17 cellular contexts compared by ENCODE assay signal in the genomic region with DNA sequence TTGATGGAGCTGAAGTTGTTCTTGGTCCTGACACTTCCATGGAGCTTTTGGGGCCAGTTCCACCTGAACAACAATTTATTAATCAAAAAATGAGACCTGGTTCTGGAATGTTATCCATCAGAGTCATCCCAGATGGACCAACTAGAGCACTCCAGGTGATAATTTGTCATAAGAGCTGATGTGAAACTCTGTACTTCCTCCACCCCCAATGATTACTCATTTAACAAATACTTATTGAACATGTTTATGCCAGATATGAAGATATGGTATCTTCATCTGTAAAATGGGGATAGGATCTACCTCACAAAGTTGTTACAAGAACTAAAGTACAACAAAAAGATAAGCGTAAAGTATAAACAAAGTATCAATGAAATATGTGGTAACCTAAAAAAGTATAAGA.
"Had no signal": no experiment of that assay in that cellular context is flagged by ENCODE, and none has a peak within 500 bp of the region (broad histone marks: within the 10 kb centered on the region; RNA-seq: fewer than 3 reads in every experiment).

No MANE protein-coding gene starts in this region.

- H3K27me3 Mint-ChIP-seq: dendritic cell treated with granulocyte-macrophage colony-stimulating factor and Interleukin-4, amounts not matched to agents 40 ng/mL and 50 ng/mL, for 4 days; naive thymus-derived CD8-positive, alpha-beta T cell had no signal

- ATAC-seq: esophagus mucosa; left colon; naive thymus-derived CD8-positive, alpha-beta T cell; psoas muscle; sciatic nerve had no signal

- H3K27ac ChIP-seq: psoas muscle had no signal

- H3K9ac ChIP-seq: SK-N-SH had no signal

- H3K4me1 Mint-ChIP-seq: immature natural killer cell had no signal

- H3K4me3 ChIP-seq: lung, psoas muscle had no signal

- H3K27ac Mint-ChIP-seq: dendritic cell treated with granulocyte-macrophage colony-stimulating factor and Interleukin-4, amounts not matched to agents 40 ng/mL and 50 ng/mL, for 4 days had no signal

- H3K4me1 ChIP-seq: psoas muscle had no signal

- DNase-seq: activated CD4-positive, alpha-beta T cell treated with anti-CD3 and anti-CD28 coated beads, Interleukin-2, amount 50 U/mL, for 1 hour; activated effector memory CD4-positive, alpha-beta T cell treated with anti-CD3 and anti-CD28 coated beads, Interleukin-2, amount 50 U/mL, for 16 hours; activated T-cell treated with anti-CD3 and anti-CD28 coated beads, Interleukin-2, amount 50 U/mL, for 1 hour; caudate nucleus; glutamatergic neuron; immature natural killer cell; left colon; naive thymus-derived CD8-positive, alpha-beta T cell; psoas muscle; SK-N-SH; stimulated activated CD4-positive, alpha-beta T cell treated with anti-CD3 and anti-CD28 coated beads, Interleukin-2, amount 100 ng/mL, for 24 hours; stimulated activated naive CD4-positive, alpha-beta T cell treated with Interleukin-2 at 50 U/mL for 16 hours; trophoblast cell had no signal

- H3K4me3 Mint-ChIP-seq: dendritic cell treated with granulocyte-macrophage colony-stimulating factor and Interleukin-4, amounts not matched to agents 40 ng/mL and 50 ng/mL, for 4 days; immature natural killer cell had no signal
